In the genomic region with DNA sequence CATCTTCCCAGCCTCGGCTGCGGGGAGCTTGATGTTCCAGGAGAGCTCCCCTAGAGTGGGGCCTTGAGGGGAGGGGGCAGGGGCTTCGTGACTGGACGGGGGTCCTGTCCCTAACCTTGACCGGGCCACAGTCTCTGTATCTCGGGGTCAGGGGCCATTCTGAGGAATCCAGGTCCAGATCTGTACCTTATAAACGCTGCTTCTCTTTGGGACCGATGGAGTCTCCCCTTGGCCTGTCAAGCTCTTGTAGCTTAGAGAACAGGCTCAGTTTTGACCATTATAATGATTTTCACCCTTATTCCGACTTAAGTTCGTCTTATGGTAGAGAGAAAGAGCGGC, we compare ENCODE assay signal across 8 cellular contexts. TPM values are rescaled to one million over a fixed set of nuclear protein-coding genes. Genes with fewer than 3 reads are reported as not detected.
A peak's percentile ranks its signal among the peaks of the same experiment; 100 is the strongest.
DNase-seq lines count a peak whose midpoint lies in the region; ATAC-seq and TF ChIP-seq lines count a peak whose summit lies in the region.

No MANE protein-coding gene starts in this region.

- no peaks in the 10 kb centered on the region for H3K9me2 ChIP-seq in OCI-LY7 (ENCODE audit: insufficient read depth, low read length)

- intact Hi-C loops in OCI-LY7 (cut with micrococcal nuclease; ENCODE audit: unreplicated experiment) = loop anchor here (2.0 kb wide), 1 partner anchor 54 kb away; a partner anchor contains a TSS
- intact Hi-C loops in prostate gland (cut with DNase I) = loop anchor here (5.0 kb wide), 1 partner anchor 112 kb away; a partner anchor contains a TSS
- intact Hi-C loops in left colon (cut with DNase I, micrococcal nuclease) = no loop called here

- H3K4me1 ChIP-seq in OCI-LY7 (ENCODE audit: insufficient read depth, low read length, poor library complexity, severe bottlenecking) = peaks cover 18% of the 10 kb centered on the region
- H3K4me1 ChIP-seq in prostate gland (replicated peaks) = peaks cover 19% of the 10 kb centered on the region

- ATAC-seq in GM18909 (IDR thresholded peaks at IDR 0.05; ENCODE audit: poor library complexity, unreplicated experiment) = no peak
- no peak for ATAC-seq in left colon

- no peak for TF ChIP-seq POLR2A in prostate gland (IDR thresholded peaks at IDR 0.05)

- no TSS peak for BruUV-seq in OCI-LY7 (replicated peaks; lab: Mats Ljungman, UMichigan)

- CTCF ChIA-PET in OCI-LY7 (lab: Charles Lee; ENCODE audit: unreplicated experiment) = interaction anchor here (0.5 to 0.6 kb wide), 2 partner anchors 31 to 570 kb away, joined by 3 read pairs; no protein-coding TSS in a partner anchor

- H3K27ac ChIP-seq in OCI-LY7 (ENCODE audit: low read depth, low read length, poor library complexity, severe bottlenecking) (peak overlapping the region; percentile 73), prostate gland (peak overlapping the region; percentile 82 to 95)

- DNase-seq in NCI-H748 (lab: John Stamatoyannopoulos, UW; ENCODE audit: unreplicated experiment) = peak; percentile 36
- no peak for DNase-seq in NCI-H748 treated with DMSO at 0.1 percent for 48 hours (lab: John Stamatoyannopoulos, UW)
- no peak for DNase-seq in OCI-LY7 (ENCODE audit: low spot score)
- DNase-seq in epithelial cell of proximal tubule (ENCODE audit: low read depth) = no peak
- no peak for DNase-seq in prostate gland (ENCODE audit: low spot score)
- DNase-seq in activated CD4-positive, CD25-positive, alpha-beta regulatory T cell (lab: John Stamatoyannopoulos, UW) = no peak
- no peak for DNase-seq in left colon

- POLR2A ChIA-PET in OCI-LY7 (lab: Charles Lee) = interaction anchor here (0.6 to 2.8 kb wide), 11 partner anchors 13 to 414 kb away, joined by 3 to 20 read pairs (median 5); a partner anchor contains a TSS

- H3K36me3 ChIP-seq in OCI-LY7 (ENCODE audit: insufficient read depth, low read length) (no peaks in the 10 kb centered on the region; the same call in 1 of the 2 replicates), prostate gland (no peaks in the 10 kb centered on the region)

- peak overlapping the region; percentile 90 for H3K4me2 ChIP-seq in OCI-LY7 (ENCODE audit: low read length)

- peaks cover 6% of the 10 kb centered on the region; the same call in 1 of the 2 replicates for H3K9me3 ChIP-seq in OCI-LY7 (ENCODE audit: low read length)
- no peaks in the 10 kb centered on the region for H3K9me3 ChIP-seq in prostate gland

- H3K4me3 ChIP-seq in OCI-LY7 (ENCODE audit: low read depth, low read length, poor library complexity, severe bottlenecking) = peak overlapping the region; percentile 92
- peak overlapping the region; percentile 77 for H3K4me3 ChIP-seq in epithelial cell of proximal tubule (ENCODE audit: low read depth, low read length)
- H3K4me3 ChIP-seq in prostate gland = peak overlapping the region; percentile 51 to 72

- 6% methylated on average over 11 of the region's 11 CpGs for WGBS in prostate gland

- peaks cover 35% of the 10 kb centered on the region for H3K79me2 ChIP-seq in OCI-LY7 (ENCODE audit: insufficient read depth, low read depth, low read length)

- no peak for TF ChIP-seq CTCF in OCI-LY7 (conservative IDR thresholded peaks at IDR 0.05; ENCODE audit: low read length)
- TF ChIP-seq CTCF in epithelial cell of proximal tubule (conservative IDR thresholded peaks at IDR 0.05; ENCODE audit: low read depth, low read length) = no peak
- TF ChIP-seq CTCF in prostate gland (IDR thresholded peaks at IDR 0.05) = no peak

- H2AFZ ChIP-seq in OCI-LY7 (ENCODE audit: low read length) = peak overlapping the region; percentile 83

- H4K20me1 ChIP-seq in OCI-LY7 (ENCODE audit: insufficient read depth, low read length) = no peaks in the 10 kb centered on the region

- H3K27me3 ChIP-seq in prostate gland (replicated peaks; ENCODE audit: insufficient read depth) = no peaks in the 10 kb centered on the region

RNA-seq across cellular contexts. Expression of a gene that starts 0.8 kb away (rescaled TPM):
- total RNA-seq in OCI-LY7 (2014; rRNA removed; shearing (Covaris generic)) = 11.4 and 12.2 TPM in 2 replicates
- total RNA-seq in OCI-LY7 (2022) (13.7 and 14.5 TPM in 2 replicates), epithelial cell of proximal tubule (7.7 and 8.2 TPM in 2 replicates), prostate gland (10 to 100 TPM in 1 of 2 donors, 1 to 10 TPM in 1; 7.8 to 13.2 TPM), left colon (1 to 10 TPM; 5.2 to 5.9 TPM)

RNA-seq across cellular contexts. Expression of a gene that starts 5.2 kb away (rescaled TPM):
- total RNA-seq in OCI-LY7 (2014; rRNA removed; shearing (Covaris generic)) = 23.5 and 26.8 TPM in 2 replicates
- total RNA-seq in OCI-LY7 (2022) (35.3 and 35.4 TPM in 2 replicates), epithelial cell of proximal tubule (14.7 and 15.7 TPM in 2 replicates), prostate gland (10 to 100 TPM; 37.4 to 37.8 TPM), left colon (10 to 100 TPM; 32.0 to 37.2 TPM)

RNA-seq across cellular contexts. Expression of a gene that starts 32.6 kb away (rescaled TPM):
- total RNA-seq in OCI-LY7 (2014; rRNA removed; shearing (Covaris generic)) = 23.2 and 32.2 TPM in 2 replicates
- total RNA-seq in OCI-LY7 (2022) = 57.4 and 59.6 TPM in 2 replicates
- 10.7 and 11.6 TPM in 2 replicates for total RNA-seq in epithelial cell of proximal tubule
- total RNA-seq in prostate gland = 10 to 100 TPM; 20.6 to 25.2 TPM
- 10 to 100 TPM; 15.4 to 25.5 TPM for total RNA-seq in left colon

RNA-seq across cellular contexts. Expression of a gene that starts 39.3 kb away (rescaled TPM):
- total RNA-seq in OCI-LY7 (2014; rRNA removed; shearing (Covaris generic)) = 756 and 900 TPM in 2 replicates
- total RNA-seq in OCI-LY7 (2022) (387 and 463 TPM in 2 replicates), epithelial cell of proximal tubule (1,313 and 2,133 TPM in 2 replicates), prostate gland (100 to 1,000 TPM; 797 to 850 TPM), left colon (100 to 1,000 TPM; 297 to 369 TPM)

RNA-seq across cellular contexts. Expression of a gene that starts 46.6 kb away (rescaled TPM):
- total RNA-seq in OCI-LY7 (2014; rRNA removed; shearing (Covaris generic)) = 4.2 and 5.5 TPM in 2 replicates
- 7.3 and 7.9 TPM in 2 replicates for total RNA-seq in OCI-LY7 (2022)
- total RNA-seq in epithelial cell of proximal tubule = 6.0 and 6.2 TPM in 2 replicates
- 10 to 100 TPM in 1 of 2 donors, 1 to 10 TPM in 1; 5.5 to 11.2 TPM for total RNA-seq in prostate gland
- total RNA-seq in left colon = 1 to 10 TPM; 3.7 to 4.0 TPM

Comparison
In these comparisons a context has a peak if more than half of its experiments do, and no peak if none do; other contexts are left out.
1. intact Hi-C loops: an anchor here in OCI-LY7 (2.0 kb wide) and prostate gland (5.0 kb wide); none called in left colon.